Comparison of ENCODE assay signal across 11 cellular contexts in genomic region chr14:31965735-31966598, GRCh38.
A peak's percentile ranks its signal among the peaks of the same experiment; 100 is the strongest.
DNase-seq lines count a peak whose midpoint lies in the region; ATAC-seq and TF ChIP-seq lines count a peak whose summit lies in the region.
"Had no signal": no experiment of that assay in that cellular context is flagged by ENCODE, and none has a peak within 500 bp of the region (broad histone marks: within the 10 kb centered on the region; RNA-seq: fewer than 3 reads in every experiment).

No MANE protein-coding gene starts in this region.

- intact Hi-C loops in stomach (cut with DNase I; ENCODE audit: low total_unique reads): no loop called here

- H3K4me1 ChIP-seq in foreskin keratinocyte (no peaks in the 10 kb centered on the region), trophoblast cell (ENCODE audit: control insufficient read depth in 1 of 2, insufficient read depth in 2 of 2, low read length in 2 of 2) (peaks cover 12 to 16% of the 10 kb centered on the region in 2 experiments), stomach (no peaks in the 10 kb centered on the region)

- TF ChIP-seq CTCF in foreskin keratinocyte (conservative IDR thresholded peaks at IDR 0.05) (no peak), stomach (IDR thresholded peaks at IDR 0.05) (no peak), GM10266 (IDR thresholded peaks at IDR 0.05; ENCODE audit: control insufficient read depth, insufficient read depth, low read depth, missing control alignments) (no peak)

- no peak overlapping the region for H3K23ac ChIP-seq in trophoblast cell (ENCODE audit: low read length)

- H3K36me3 ChIP-seq in trophoblast cell (ENCODE audit: control insufficient read depth in 1 of 2, insufficient read depth in 2 of 2, low read length in 2 of 2) (no peaks in the 10 kb centered on the region), stomach (no peaks in the 10 kb centered on the region)

- H2AK5ac ChIP-seq in trophoblast cell (ENCODE audit: low read length): no peak overlapping the region

- no peak overlapping the region for H3K14ac ChIP-seq in trophoblast cell (ENCODE audit: low read length)

- DNase-seq in HT1080 (ENCODE audit: low read depth): peak; percentile 23
- peak; percentile 2 for DNase-seq in RKO (ENCODE audit: low spot score)
- peak in 1 of 2 donors; percentile 63 for DNase-seq in foreskin keratinocyte
- peak; percentile 95 to 97 for DNase-seq in trophoblast cell
- DNase-seq in NCI-H1694 treated with DMSO at 0.1 percent for 48 hours (lab: John Stamatoyannopoulos, UW): no peak
- DNase-seq in stomach: no peak
- DNase-seq in activated CD4-positive, alpha-beta T cell treated with anti-CD3 and anti-CD28 coated beads, Interleukin-2, amount 50 U/mL, for 48 hours: no peak
- no peak for DNase-seq in GM10266 (ENCODE audit: extremely low spot score)
- DNase-seq: NCI-H1048, SIG-M5 had no signal

- H4K91ac ChIP-seq in trophoblast cell (ENCODE audit: low read depth, low read length): no peak overlapping the region

- no peak for TF ChIP-seq EP300 in stomach (IDR thresholded peaks at IDR 0.05)

- H3K4me3 ChIP-seq in trophoblast cell (ENCODE audit: low read depth, low read length) (no peak overlapping the region), stomach (no peak overlapping the region)

- no peak overlapping the region for H3K27ac ChIP-seq in foreskin keratinocyte
- H3K27ac ChIP-seq in trophoblast cell (ENCODE audit: low read depth, low read length): no peak overlapping the region
- no peak overlapping the region for H3K27ac ChIP-seq in stomach
- H3K27ac ChIP-seq: HL-60 had no signal

- no peaks in the 10 kb centered on the region for H3K79me2 ChIP-seq in trophoblast cell (ENCODE audit: control insufficient read depth, insufficient read depth, low read length, poor library complexity)

- no peak overlapping the region for H2AFZ ChIP-seq in trophoblast cell (ENCODE audit: insufficient read depth, low read length, poor library complexity)

- H3K9me3 ChIP-seq in trophoblast cell (ENCODE audit: insufficient read depth, low read depth, low read length) (no peaks in the 10 kb centered on the region), stomach (peaks cover 0 to 7% (median 3%) of the 10 kb centered on the region in 4 donors)

- no peak overlapping the region for H3K4me2 ChIP-seq in trophoblast cell (ENCODE audit: low read length)

- no peak overlapping the region for H3K4ac ChIP-seq in trophoblast cell (ENCODE audit: low read depth, low read length)

- H3K79me1 ChIP-seq in trophoblast cell (ENCODE audit: low read length): peaks cover 2% of the 10 kb centered on the region

- no peak overlapping the region for H3K9ac ChIP-seq in trophoblast cell (ENCODE audit: low read length)

- no peak overlapping the region for H2BK12ac ChIP-seq in trophoblast cell (ENCODE audit: low read length)

- H2BK5ac ChIP-seq in trophoblast cell (ENCODE audit: low read depth, low read length, poor library complexity): no peak overlapping the region

- no peak overlapping the region for H2BK120ac ChIP-seq in trophoblast cell (ENCODE audit: insufficient read depth, low read length, poor library complexity)

- no peaks in the 10 kb centered on the region for H3K27me3 ChIP-seq in foreskin keratinocyte
- no peaks in the 10 kb centered on the region for H3K27me3 ChIP-seq in trophoblast cell (ENCODE audit: insufficient read depth, low read length)
- H3K27me3 ChIP-seq in stomach: no peaks in the 10 kb centered on the region

- H3K18ac ChIP-seq in trophoblast cell (ENCODE audit: low read length): no peak overlapping the region

- no peak overlapping the region for H4K8ac ChIP-seq in trophoblast cell (ENCODE audit: low read depth, low read length)

- WGBS in trophoblast cell (ENCODE audit: extremely low coverage, insufficient coverage, insufficient read length): no CpG with 5 or more reads among the region's 9 CpGs
- WGBS in stomach, 5 donors: 68 to 82% (median 69%) methylated on average over 9 of the region's 9 CpGs

- no peak for TF ChIP-seq POLR2A in stomach (IDR thresholded peaks at IDR 0.05)

- peak; percentile 77 for ATAC-seq in foreskin keratinocyte

- H4K12ac ChIP-seq in trophoblast cell (ENCODE audit: low read depth, low read length): no peak overlapping the region

Comparison
In these comparisons a context has a peak if more than half of its experiments do, and no peak if none do; other contexts are left out.
1. DNase-seq: peak in HT1080 (single experiment), RKO (single experiment) and trophoblast cell (2 of 2); none in NCI-H1694 treated with DMSO at 0.1 percent for 48 hours (single experiment), stomach (single experiment), activated CD4-positive, alpha-beta T cell treated with anti-CD3 and anti-CD28 coated beads, Interleukin-2, amount 50 U/mL, for 48 hours (0 of 2) and GM10266 (single experiment).